ENCODE assay signal across 8 cellular contexts in genomic region chr17:28643979-28644781, GRCh38. TPM values are rescaled to one million over a fixed set of nuclear protein-coding genes. Genes with fewer than 3 reads are reported as not detected.
DNase-seq lines count a peak whose midpoint lies in the region; ATAC-seq and TF ChIP-seq lines count a peak whose summit lies in the region.

No MANE protein-coding gene starts in this region.

- peak overlapping the region; percentile 92 to 98 for H3K27ac Mint-ChIP-seq in natural killer cell

- intact Hi-C loops in natural killer cell (cut with micrococcal nuclease), result loop anchor here (2.0 kb wide), 1 partner anchor 75 kb away; the partner anchor contains the start of gene RPL23A

- CTCF ChIA-PET in HEK293T (lab: Yijun Ruan, JAX), result interaction anchor here (0.7 to 1.8 kb wide), 12 partner anchors 9 to 473 kb away, joined by 3 to 8 read pairs (median 3); partner anchors contain the start of genes NEK8, SDF2 and SUPT6H

- TF ChIP-seq CTCF in fibroblast of the aortic adventitia (IDR thresholded peaks at IDR 0.05; ENCODE audit: insufficient read depth, low read length) (peak; percentile 60), natural killer cell (IDR thresholded peaks at IDR 0.05) (peak; percentile 16)

- H3K9me3 Mint-ChIP-seq in activated T-cell treated with anti-CD3 and anti-CD28 coated beads, Interleukin-2, amount 50 U/mL, for 4 hours, result no peaks in the 10 kb centered on the region
- H3K9me3 Mint-ChIP-seq in natural killer cell, result no peaks in the 10 kb centered on the region

- peak overlapping the region; percentile 97 for H3K4me3 Mint-ChIP-seq in activated T-cell treated with anti-CD3 and anti-CD28 coated beads, Interleukin-2, amount 50 U/mL, for 4 hours
- peak overlapping the region; percentile 98 for H3K4me3 Mint-ChIP-seq in natural killer cell

- peaks cover 35% of the 10 kb centered on the region for H3K36me3 Mint-ChIP-seq in activated T-cell treated with anti-CD3 and anti-CD28 coated beads, Interleukin-2, amount 50 U/mL, for 4 hours (ENCODE audit: insufficient read depth)
- peaks cover 9% of the 10 kb centered on the region for H3K36me3 Mint-ChIP-seq in natural killer cell

- DNase-seq in NCI-H146 (lab: John Stamatoyannopoulos, UW) (peak; percentile 54), NCI-H146 treated with DMSO at 0.1 percent for 48 hours (lab: John Stamatoyannopoulos, UW; ENCODE audit: unreplicated experiment) (no peak), HEK293T (ENCODE audit: extremely low spot score) (peak; percentile 52), NCI-H69 (lab: John Stamatoyannopoulos, UW) (peak; percentile 73), fibroblast of the aortic adventitia (ENCODE audit: low read depth) (peak; percentile 62), natural killer cell (peak; percentile 25)
- DNase-seq in activated T-cell treated with anti-CD3 and anti-CD28 coated beads, Interleukin-2, amount 50 U/mL, for 4 hours, result no peak

- POLR2A ChIA-PET in HEK293T (lab: Yijun Ruan, JAX), result interaction anchor here (0.6 to 6.5 kb wide), 19 partner anchors 10 to 613 kb away, joined by 3 to 94 read pairs (median 4); partner anchors contain the start of genes PHF12, PIGS, PROCA1 and RPL23A

- peaks cover 36% of the 10 kb centered on the region for H3K4me1 Mint-ChIP-seq in activated T-cell treated with anti-CD3 and anti-CD28 coated beads, Interleukin-2, amount 50 U/mL, for 4 hours (ENCODE audit: low read depth)
- peaks cover 38 to 39% of the 10 kb centered on the region in 2 donors for H3K4me1 Mint-ChIP-seq in natural killer cell

- no peaks in the 10 kb centered on the region for H3K27me3 Mint-ChIP-seq in activated T-cell treated with anti-CD3 and anti-CD28 coated beads, Interleukin-2, amount 50 U/mL, for 4 hours (ENCODE audit: low read depth)
- H3K27me3 Mint-ChIP-seq in natural killer cell (ENCODE audit: low read depth in 2 of 2), result no peaks in the 10 kb centered on the region

- ATAC-seq in activated T-cell treated with anti-CD3 and anti-CD28 coated beads, Interleukin-2, amount 50 U/mL, for 4 hours, result peak; percentile 1 to 7
- ATAC-seq in natural killer cell (no peak), HG03520 (IDR thresholded peaks at IDR 0.05; ENCODE audit: unreplicated experiment) (no peak)

- H3K4me3 ChIP-seq in fibroblast of the aortic adventitia (ENCODE audit: low read depth, low read length), result peak overlapping the region; percentile 95

TF ChIP-seq in HEK293T, 16 proteins besides CTCF, POLR2A, EP300 and RAD21:
- TF ChIP-seq SP1 (IDR thresholded peaks at IDR 0.05) (no peak), ZNF384 (IDR thresholded peaks at IDR 0.05) (no peak), HDGF (IDR thresholded peaks at IDR 0.05; ENCODE audit: borderline replicate concordance) (no peak), ARNT (IDR thresholded peaks at IDR 0.05) (no peak), L3MBTL2 (conservative IDR thresholded peaks at IDR 0.05) (no peak), FOXM1 (IDR thresholded peaks at IDR 0.05; ENCODE audit: borderline replicate concordance) (no peak), PKNOX1 (IDR thresholded peaks at IDR 0.05) (0 out of 2 replicates have a peak, but pooled peaks have one; percentile 33), LEF1 (IDR thresholded peaks at IDR 0.05; ENCODE audit: borderline replicate concordance) (no peak), SUZ12 (IDR thresholded peaks at IDR 0.05) (no peak)

RNA-seq across cellular contexts. Expression of gene BLTP2, which starts 0.8 kb away (rescaled TPM):
- 100 to 1,000 TPM; 167 to 201 (median 183) TPM for total RNA-seq in activated T-cell treated with anti-CD3 and anti-CD28 coated beads, Interleukin-2, amount 50 U/mL, for 4 hours
- total RNA-seq in fibroblast of the aortic adventitia (ENCODE audit: low replicate concordance), result 99.3 and 200 TPM in 2 replicates
- 100 to 1,000 TPM; 169 to 199 (median 188) TPM for total RNA-seq in natural killer cell

RNA-seq across cellular contexts. Expression of gene SDF2, which starts 17.5 kb away (rescaled TPM):
- 10 to 100 TPM; 42.8 to 46.6 (median 45.4) TPM for total RNA-seq in activated T-cell treated with anti-CD3 and anti-CD28 coated beads, Interleukin-2, amount 50 U/mL, for 4 hours
- total RNA-seq in fibroblast of the aortic adventitia (ENCODE audit: low replicate concordance) (32.5 and 36.9 TPM in 2 replicates), natural killer cell (10 to 100 TPM; 53.0 to 65.3 (median 53.7) TPM)

RNA-seq across cellular contexts. Expression of gene SUPT6H, which starts 17.8 kb away (rescaled TPM):
- 100 to 1,000 TPM in 1 of 3 donors, 10 to 100 TPM in 2; 88.5 to 105 (median 98.3) TPM for total RNA-seq in activated T-cell treated with anti-CD3 and anti-CD28 coated beads, Interleukin-2, amount 50 U/mL, for 4 hours
- total RNA-seq in fibroblast of the aortic adventitia (ENCODE audit: low replicate concordance), result 46.8 and 60.5 TPM in 2 replicates
- total RNA-seq in natural killer cell, result 100 to 1,000 TPM; 170 to 184 (median 177) TPM

RNA-seq across cellular contexts. Expression of gene RSKR, which starts 30.2 kb away (rescaled TPM):
- 10 to 100 TPM; 24.6 to 25.3 (median 24.7) TPM for total RNA-seq in activated T-cell treated with anti-CD3 and anti-CD28 coated beads, Interleukin-2, amount 50 U/mL, for 4 hours
- total RNA-seq in fibroblast of the aortic adventitia (ENCODE audit: low replicate concordance) (4.3 TPM in 1 of 2 replicates, not detected in the other), natural killer cell (10 to 100 TPM in 2 of 3 donors, 1 to 10 TPM in 1; 10.0 to 14.6 (median 14.0) TPM)

RNA-seq across cellular contexts. Expression of gene SPAG5, which starts 45.4 kb away (rescaled TPM):
- total RNA-seq in activated T-cell treated with anti-CD3 and anti-CD28 coated beads, Interleukin-2, amount 50 U/mL, for 4 hours, result 10 to 100 TPM; 23.8 to 30.4 (median 30.1) TPM
- total RNA-seq in fibroblast of the aortic adventitia (ENCODE audit: low replicate concordance) (7.4 and 31.8 TPM in 2 replicates), natural killer cell (10 to 100 TPM; 18.0 to 19.6 (median 19.3) TPM)

Comparison
In these comparisons a context has a peak if more than half of its experiments do, and no peak if none do; other contexts are left out.
1. DNase-seq: peak in NCI-H146 (single experiment), HEK293T (single experiment), NCI-H69 (single experiment), fibroblast of the aortic adventitia (single experiment) and natural killer cell (single experiment); none in NCI-H146 treated with DMSO at 0.1 percent for 48 hours (single experiment) and activated T-cell treated with anti-CD3 and anti-CD28 coated beads, Interleukin-2, amount 50 U/mL, for 4 hours (single experiment).
2. ATAC-seq: peak in activated T-cell treated with anti-CD3 and anti-CD28 coated beads, Interleukin-2, amount 50 U/mL, for 4 hours (2 of 2); none in natural killer cell (0 of 3) and HG03520 (single experiment).